34 cellular contexts compared by ENCODE assay signal in the genomic region with DNA sequence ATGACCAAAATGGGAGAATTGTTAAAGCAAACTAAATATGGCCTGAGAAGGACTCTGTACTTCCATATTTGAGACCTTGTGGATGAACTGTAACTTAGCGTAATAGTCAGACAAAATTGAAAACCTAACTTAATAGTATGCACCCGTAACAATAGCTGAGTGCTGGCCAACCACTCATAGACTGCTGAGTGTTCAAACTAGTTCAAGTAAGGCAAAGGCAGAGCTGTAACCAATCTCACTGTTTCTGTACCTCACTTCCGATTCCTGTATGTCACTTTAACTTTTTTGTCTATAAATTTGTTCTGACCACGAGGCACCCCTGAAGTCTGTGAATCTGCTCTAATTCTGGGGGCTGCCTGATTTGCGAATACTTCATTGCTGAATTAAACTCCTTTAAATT.
"Had no signal": no experiment of that assay in that cellular context is flagged by ENCODE, and none has a peak within 500 bp of the region (broad histone marks: within the 10 kb centered on the region; RNA-seq: fewer than 3 reads in every experiment).

No MANE protein-coding gene starts in this region.

- H3K4me3 ChIP-seq: MG63 had no signal

- DNase-seq: Karpas-422, Kasumi-1, MG63, MM.1S, MV-4-11, NCI-H1048, NCI-H1092, NCI-H1092 treated with DMSO at 0.1 percent for 48 hours, NCI-H1105, NCI-H1105 treated with DMSO at 0.1 percent for 48 hours, NCI-H1417, NCI-H1417 treated with DMSO at 0.1 percent for 48 hours, NCI-H1436, NCI-H1436 treated with DMSO at 0.1 percent for 48 hours, NCI-H146, NCI-H1694, NCI-H1694 treated with DMSO at 0.1 percent for 48 hours, NCI-H187, NCI-H187 treated with DMSO at 0.1 percent for 48 hours, NCI-H1930, NCI-H2029, NCI-H2029 treated with DMSO at 0.1 percent for 48 hours, NCI-H2081, NCI-H2081 treated with DMSO at 0.1 percent for 48 hours, NCI-H2107, NCI-H2171, NCI-H2171 treated with DMSO at 0.1 percent for 48 hours, NCI-H2227 treated with DMSO at 0.1 percent for 48 hours, NCI-H226, NCI-H345, NCI-H446, NCI-H446 treated with DMSO at 0.1 percent for 48 hours, NCI-H510A, NCI-H510A treated with DMSO at 0.1 percent for 48 hours had no signal

- H3K27me3 ChIP-seq: MG63 had no signal

- H3K9me3 ChIP-seq: MG63 had no signal

- H3K36me3 ChIP-seq: MG63 had no signal
